Comparison of ENCODE assay signal across 18 cellular contexts in the genomic region with DNA sequence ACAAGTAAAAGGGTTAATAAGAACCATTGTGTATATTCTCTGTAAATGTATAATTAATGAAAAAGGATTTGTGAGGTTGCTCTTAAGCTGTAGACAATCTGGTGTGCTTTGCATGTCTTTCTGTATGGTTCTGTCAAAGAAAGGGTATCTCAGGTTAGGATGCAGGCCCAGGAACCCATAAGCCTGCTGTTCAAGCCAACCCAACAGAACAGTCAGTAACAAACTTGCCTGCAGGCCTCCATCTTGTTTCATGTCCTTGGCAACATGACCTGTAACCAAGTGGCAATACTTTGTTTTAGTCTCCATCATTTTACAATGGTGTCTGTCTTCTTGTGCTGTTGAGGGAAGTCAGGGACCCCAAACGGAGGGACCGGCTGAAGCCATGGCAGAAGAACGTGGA. TPM values are rescaled to one million over a fixed set of nuclear protein-coding genes. Genes with fewer than 3 reads are reported as not detected.
"Had no signal": no experiment of that assay in that cellular context is flagged by ENCODE, and none has a peak within 500 bp of the region (broad histone marks: within the 10 kb centered on the region; RNA-seq: fewer than 3 reads in every experiment).

No MANE protein-coding gene starts in this region.

- ATAC-seq: gastroesophageal sphincter; mucosa of descending colon; naive thymus-derived CD8-positive, alpha-beta T cell; right cardiac atrium had no signal

- H3K27ac Mint-ChIP-seq: dendritic cell treated with granulocyte-macrophage colony-stimulating factor and Interleukin-4, amounts not matched to agents 40 ng/mL and 50 ng/mL, for 4 days; naive thymus-derived CD8-positive, alpha-beta T cell; progenitor cell of endocrine pancreas; type B pancreatic cell had no signal

- H3K4me1 ChIP-seq: gastroesophageal sphincter had no signal

- H3K27me3 ChIP-seq: ovary had no signal

- H3K4me3 ChIP-seq: esophagus squamous epithelium, gastroesophageal sphincter, mucosa of descending colon, ovary had no signal

- H3K27me3 Mint-ChIP-seq: dendritic cell treated with granulocyte-macrophage colony-stimulating factor and Interleukin-4, amounts not matched to agents 40 ng/mL and 50 ng/mL, for 4 days had no signal

- DNase-seq: esophagus squamous epithelium; foreskin fibroblast; glutamatergic neuron; kidney glomerular epithelial cell; mammary epithelial cell; mucosa of descending colon; naive thymus-derived CD8-positive, alpha-beta T cell; nucleus accumbens; ovary; right cardiac atrium; small intestine; stimulated activated CD4-positive, alpha-beta T cell treated with anti-CD3 and anti-CD28 coated beads, Interleukin-12 subunit alpha, Interleukin-12 subunit beta, amount 100 ng/mL, for 4 hours; stimulated activated naive CD4-positive, alpha-beta T cell treated with Interleukin-2 at 50 U/mL for 16 hours had no signal

- H3K36me3 ChIP-seq: esophagus squamous epithelium, gastroesophageal sphincter, ovary had no signal

- H3K4me3 Mint-ChIP-seq: dendritic cell treated with granulocyte-macrophage colony-stimulating factor and Interleukin-4, amounts not matched to agents 40 ng/mL and 50 ng/mL, for 4 days; naive thymus-derived CD8-positive, alpha-beta T cell; neural crest cell; type B pancreatic cell had no signal

- H3K36me3 Mint-ChIP-seq: naive thymus-derived CD8-positive, alpha-beta T cell had no signal

- H3K9me3 ChIP-seq: gastroesophageal sphincter, ovary had no signal

- H3K27ac ChIP-seq: gastroesophageal sphincter, ovary had no signal

RNA-seq across cellular contexts. Expression of a gene that starts 35.9 kb away (rescaled TPM):
- total RNA-seq: progenitor cell of endocrine pancreas had no signal
